ENCODE assay signal across 25 cellular contexts in genomic region chr7:47741984-47742383, GRCh38.
DNase-seq lines count a peak whose midpoint lies in the region; TF ChIP-seq lines count a peak whose summit lies in the region.
"Had no signal": no experiment of that assay in that cellular context is flagged by ENCODE, and none has a peak within 500 bp of the region (broad histone marks: within the 10 kb centered on the region; RNA-seq: fewer than 3 reads in every experiment).

No MANE protein-coding gene starts in this region.

- intact Hi-C loops in spleen (cut with DNase I; ENCODE audit: low total_unique reads), result no loop called here

- H3K9ac ChIP-seq in SK-N-SH (no peak overlapping the region), neural progenitor cell (no peak overlapping the region)

- 67% methylated on average over 6 of the region's 6 CpGs for WGBS in SK-N-SH (ENCODE audit: low lambda C conversion rate)
- 70 to 95% (median 92%) methylated on average over 6 of the region's 6 CpGs for WGBS in spleen, 5 donors

- H3K27ac Mint-ChIP-seq in neural progenitor cell, result peak overlapping the region; percentile 4
- H3K27ac Mint-ChIP-seq: B cell; CD8-positive, alpha-beta T cell; T-cell had no signal

- H2AFZ ChIP-seq in SK-N-SH (ENCODE audit: low read depth) (no peak overlapping the region), neural progenitor cell (replicated peaks) (no peak overlapping the region)

- H3K36me3 ChIP-seq in SK-N-SH (replicated peaks in 1 of 2; ENCODE audit: control insufficient read depth in 1 of 2, insufficient read depth in 2 of 2, low read length in 1 of 2) (no peaks in the 10 kb centered on the region), neural progenitor cell (no peaks in the 10 kb centered on the region), spleen (no peaks in the 10 kb centered on the region)
- H3K36me3 ChIP-seq: HAP-1, Peyer's patch had no signal

- no peak for TF ChIP-seq POLR2A in spleen (IDR thresholded peaks at IDR 0.05)

- H3K9me3 ChIP-seq in SK-N-SH (no peaks in the 10 kb centered on the region), neural progenitor cell (ENCODE audit: low read depth) (no peaks in the 10 kb centered on the region), spleen (no peaks in the 10 kb centered on the region)
- H3K9me3 ChIP-seq: A549, HAP-1, Peyer's patch had no signal

- POLR2A ChIA-PET in SK-N-SH (lab: Yijun Ruan, JAX), result no interaction called here

- no peaks in the 10 kb centered on the region for H3K79me2 ChIP-seq in SK-N-SH (ENCODE audit: insufficient read depth)
- H3K79me2 ChIP-seq in neural progenitor cell (ENCODE audit: low read depth), result no peaks in the 10 kb centered on the region

- H3K4me2 ChIP-seq in SK-N-SH (no peak overlapping the region), neural progenitor cell (no peak overlapping the region)
- H3K4me2 ChIP-seq: A549 had no signal

- H4K20me1 ChIP-seq in SK-N-SH (ENCODE audit: insufficient read depth) (no peaks in the 10 kb centered on the region), neural progenitor cell (ENCODE audit: low read depth) (no peaks in the 10 kb centered on the region)

- CTCF ChIA-PET in SK-N-SH (lab: Yijun Ruan, JAX), result interaction anchor here (0.6 to 2.2 kb wide), 2 partner anchors 15 to 21 kb away, joined by 3 to 7 read pairs; no protein-coding TSS in a partner anchor

- no peak overlapping the region for H3K4me3 Mint-ChIP-seq in neural progenitor cell
- H3K4me3 Mint-ChIP-seq: B cell; CD8-positive, alpha-beta T cell; T-cell had no signal

- peaks cover 0 to 11% of the 10 kb centered on the region in 2 experiments; a peak in 1 of 4 replicates for H3K4me1 ChIP-seq in SK-N-SH (ENCODE audit: control insufficient read depth in 1 of 2, insufficient read depth in 2 of 2, low read depth in 1 of 2, low read length in 1 of 2)
- peaks cover 36% of the 10 kb centered on the region for H3K4me1 ChIP-seq in neural progenitor cell
- peaks cover 0 to 7% (median 3%) of the 10 kb centered on the region in 6 donors for H3K4me1 ChIP-seq in spleen
- H3K4me1 ChIP-seq: A549, HAP-1, Peyer's patch had no signal

- no peak for TF ChIP-seq EP300 in SK-N-SH (IDR thresholded peaks at IDR 0.05; ENCODE audit: borderline replicate concordance in 1 of 2, low read depth in 1 of 2, low read length in 1 of 2)

- no peak for TF ChIP-seq RAD21 in SK-N-SH (IDR thresholded peaks at IDR 0.05; ENCODE audit: low read length)

- H3K27me3 ChIP-seq in SK-N-SH (ENCODE audit: insufficient read depth) (no peaks in the 10 kb centered on the region), neural progenitor cell (no peaks in the 10 kb centered on the region), spleen (replicated peaks in 1 of 7) (peaks cover 0 to 5% (median 0%) of the 10 kb centered on the region in 7 donors)
- H3K27me3 ChIP-seq: Peyer's patch had no signal

- H3K4me3 ChIP-seq in HFF-Myc (replicated peaks; ENCODE audit: low read depth, low read length) (no peak overlapping the region), SK-N-SH (ENCODE audit: low read depth in 2 of 2, low read length in 1 of 2) (no peak overlapping the region), neural progenitor cell (no peak overlapping the region), spleen (no peak overlapping the region)
- H3K4me3 ChIP-seq: A549, HAP-1, Peyer's patch had no signal

- H3K4me1 Mint-ChIP-seq in neural progenitor cell, result peaks cover 46% of the 10 kb centered on the region

- DNase-seq in HFF-Myc (ENCODE audit: extremely low read depth, low read depth) (peak; percentile 45), SK-N-SH (no peak), iris pigment epithelial cell (ENCODE audit: low read depth) (peak; percentile 24), neural progenitor cell (ENCODE audit: low spot score) (no peak), spleen (no peak), DMS 273 (lab: John Stamatoyannopoulos, UW; ENCODE audit: unreplicated experiment) (no peak), RKO (ENCODE audit: low spot score) (no peak), DMS53 (lab: John Stamatoyannopoulos, UW) (no peak)
- DNase-seq: CD8-positive, alpha-beta T cell; DND-41; GOT3; KBM-7; NCI-H1105 treated with DMSO at 0.1 percent for 48 hours; NCI-H146; NCI-H1930; NCI-H446; NCI-H524 treated with DMSO at 0.1 percent for 48 hours; NCI-H774; NK-92 treated with Interleukin-12 subunit alpha and Interleukin-12 subunit beta, amount 100 ng/mL, for 24 hours; Peyer's patch; T-cell had no signal

- H3K9me2 ChIP-seq in SK-N-SH, result no peaks in the 10 kb centered on the region

- H3K27me3 Mint-ChIP-seq in neural progenitor cell (ENCODE audit: insufficient read depth, low read depth), result peaks cover 7% of the 10 kb centered on the region
- H3K27me3 Mint-ChIP-seq: B cell had no signal

- H3F3A ChIP-seq in SK-N-SH (replicated peaks; ENCODE audit: insufficient read depth) (peaks cover 4% of the 10 kb centered on the region), neural progenitor cell (ENCODE audit: low read depth) (no peaks in the 10 kb centered on the region)

- H3K36me3 Mint-ChIP-seq in neural progenitor cell, result no peaks in the 10 kb centered on the region
- H3K36me3 Mint-ChIP-seq: CD8-positive, alpha-beta T cell; T-cell had no signal

- H3K9me3 Mint-ChIP-seq in neural progenitor cell, result no peaks in the 10 kb centered on the region
- H3K9me3 Mint-ChIP-seq: CD8-positive, alpha-beta T cell; T-cell had no signal

- TF ChIP-seq CTCF in HFF-Myc (IDR thresholded peaks at IDR 0.05; ENCODE audit: low read depth, low read length, missing control alignments), result no peak
- TF ChIP-seq CTCF in SK-N-SH (IDR thresholded peaks at IDR 0.05), result no peak
- no peak for TF ChIP-seq CTCF in neural progenitor cell (IDR thresholded peaks at IDR 0.05)
- TF ChIP-seq CTCF in spleen (IDR thresholded peaks at IDR 0.05 in 8 of 11, conservative IDR thresholded peaks at IDR 0.05 in 3 of 11), result no peak

- H3K27ac ChIP-seq in SK-N-SH (ENCODE audit: low read depth in 2 of 2, low read length in 1 of 2) (no peak overlapping the region), neural progenitor cell (no peak overlapping the region), spleen (no peak overlapping the region)
- H3K27ac ChIP-seq: C4-2B, Peyer's patch had no signal

TF ChIP-seq in SK-N-SH, 30 proteins besides CTCF, POLR2A, EP300 and RAD21:
- TF ChIP-seq CHD2 (IDR thresholded peaks at IDR 0.05; ENCODE audit: low read length, partially characterized antibody), result no peak
- no peak for TF ChIP-seq YY1 (IDR thresholded peaks at IDR 0.05; ENCODE audit: low read depth)
- TF ChIP-seq TCF12 (IDR thresholded peaks at IDR 0.05), result peak; percentile 56
TF ChIP-seq in SK-N-SH: peak in this region for 1.

Comparison
In these comparisons a context has a peak if more than half of its experiments do, and no peak if none do; other contexts are left out.
1. DNase-seq: peak in HFF-Myc (single experiment) and iris pigment epithelial cell (single experiment); none in SK-N-SH (single experiment), neural progenitor cell (single experiment), spleen (single experiment), DMS 273 (single experiment), RKO (single experiment) and DMS53 (single experiment).